In genomic region chr1:119448112-119448511, GRCh38 we compare ENCODE assay signal across 16 cellular contexts. TPM values are rescaled to one million over a fixed set of nuclear protein-coding genes. Genes with fewer than 3 reads are reported as not detected.
DNase-seq lines count a peak whose midpoint lies in the region; ATAC-seq and TF ChIP-seq lines count a peak whose summit lies in the region.
"Had no signal": no experiment of that assay in that cellular context is flagged by ENCODE, and none has a peak within 500 bp of the region (broad histone marks: within the 10 kb centered on the region; RNA-seq: fewer than 3 reads in every experiment).

No MANE protein-coding gene starts in this region.

- H3K9me3 Mint-ChIP-seq in chondrocyte (ENCODE audit: low read depth): no peaks in the 10 kb centered on the region
- H3K9me3 Mint-ChIP-seq: activated naive CD8-positive, alpha-beta T cell treated with anti-CD3 and anti-CD28 coated beads, Interleukin-2, amount 10 ng/mL, durations not matched to agents 7 days and 5 days; nephron had no signal

- ATAC-seq in HG03439 (IDR thresholded peaks at IDR 0.05; ENCODE audit: unreplicated experiment): no peak
- ATAC-seq: gastrocnemius medialis had no signal

- no peak overlapping the region for H2AFZ ChIP-seq in osteoblast (ENCODE audit: low read length)

- peaks cover 11% of the 10 kb centered on the region for H3K4me1 Mint-ChIP-seq in chondrocyte (ENCODE audit: low read depth)
- H3K4me1 Mint-ChIP-seq: activated naive CD8-positive, alpha-beta T cell treated with anti-CD3 and anti-CD28 coated beads, Interleukin-2, amount 10 ng/mL, durations not matched to agents 7 days and 5 days had no signal

- DNase-seq in M059J (ENCODE audit: low read depth): peak; percentile 7
- DNase-seq in chondrocyte (ENCODE audit: low spot score): no peak
- no peak for DNase-seq in osteoblast (ENCODE audit: insufficient read length, low spot score, missing footprints)
- no peak for DNase-seq in RWPE1 (ENCODE audit: low spot score)
- DNase-seq in SKM-1 treated with dmso at 0.1 percent for 144 hours (lab: John Stamatoyannopoulos, UW; ENCODE audit: unreplicated experiment): no peak
- DNase-seq: activated naive CD8-positive, alpha-beta T cell treated with anti-CD3 and anti-CD28 coated beads, Interleukin-2, amount 10 ng/mL, durations not matched to agents 7 days and 5 days; cortex of kidney; gastrocnemius medialis; NCI-H1092; SHP77 treated with DMSO at 0.1 percent for 48 hours; small intestine; testis had no signal

- no peaks in the 10 kb centered on the region for H3K9me3 ChIP-seq in osteoblast (ENCODE audit: low read depth, low read length)
- H3K9me3 ChIP-seq: Caco-2, gastrocnemius medialis, testis had no signal

- peaks cover 37% of the 10 kb centered on the region for H3K27me3 ChIP-seq in osteoblast (ENCODE audit: insufficient read depth, low read length)
- H3K27me3 ChIP-seq: gastrocnemius medialis, testis had no signal

- no peak overlapping the region for H3K4me3 Mint-ChIP-seq in chondrocyte (ENCODE audit: unreplicated experiment)
- H3K4me3 Mint-ChIP-seq: activated naive CD8-positive, alpha-beta T cell treated with anti-CD3 and anti-CD28 coated beads, Interleukin-2, amount 10 ng/mL, durations not matched to agents 7 days and 5 days; nephron had no signal

- peaks cover 3% of the 10 kb centered on the region for H3K36me3 Mint-ChIP-seq in chondrocyte (ENCODE audit: low read depth)
- H3K36me3 Mint-ChIP-seq: activated naive CD8-positive, alpha-beta T cell treated with anti-CD3 and anti-CD28 coated beads, Interleukin-2, amount 10 ng/mL, durations not matched to agents 7 days and 5 days had no signal

- POLR2A ChIA-PET in RWPE1 (lab: Yijun Ruan, JAX; ENCODE audit: low non-redundant PET): no interaction called here

- peaks cover 32% of the 10 kb centered on the region for H3K27me3 Mint-ChIP-seq in chondrocyte (ENCODE audit: low read depth)
- H3K27me3 Mint-ChIP-seq: activated naive CD8-positive, alpha-beta T cell treated with anti-CD3 and anti-CD28 coated beads, Interleukin-2, amount 10 ng/mL, durations not matched to agents 7 days and 5 days had no signal

- CTCF ChIA-PET in RWPE1 (lab: Yijun Ruan, JAX): no interaction called here

- H3K36me3 ChIP-seq in osteoblast (ENCODE audit: insufficient read depth, low read length): no peaks in the 10 kb centered on the region
- H3K36me3 ChIP-seq: gastrocnemius medialis had no signal

- H3K4me2 ChIP-seq in osteoblast (ENCODE audit: insufficient read depth, low read length): no peak overlapping the region

- no peak overlapping the region for H3K4me3 ChIP-seq in osteoblast (ENCODE audit: insufficient read depth, low read length)
- H3K4me3 ChIP-seq: gastrocnemius medialis, testis had no signal

- TF ChIP-seq CTCF in GM12873 (IDR thresholded peaks at IDR 0.05; ENCODE audit: insufficient read depth, low read depth, low read length, missing control alignments) (peak; percentile 18), chondrocyte (IDR thresholded peaks at IDR 0.05) (peak; percentile 31), osteoblast (IDR thresholded peaks at IDR 0.05; ENCODE audit: extremely low read depth, low read depth, low read length) (peak; percentile 17), RWPE1 (conservative IDR thresholded peaks at IDR 0.05; ENCODE audit: low read depth) (no peak)

- no peaks in the 10 kb centered on the region for H3K79me2 ChIP-seq in osteoblast (ENCODE audit: insufficient read depth, low read length)

- no peaks in the 10 kb centered on the region for H4K20me1 ChIP-seq in osteoblast (ENCODE audit: insufficient read depth, low read length)

- H3K4me1 ChIP-seq in osteoblast (ENCODE audit: insufficient read depth, low read length): peaks cover 5% of the 10 kb centered on the region
- H3K4me1 ChIP-seq: Caco-2, gastrocnemius medialis had no signal

- H3K27ac ChIP-seq in osteoblast (ENCODE audit: low read depth, low read length) (no peak overlapping the region), RWPE1 (no peak overlapping the region)
- H3K27ac ChIP-seq: gastrocnemius medialis, testis had no signal

- no peak overlapping the region for H3K27ac Mint-ChIP-seq in chondrocyte (ENCODE audit: unreplicated experiment)
- H3K27ac Mint-ChIP-seq: activated naive CD8-positive, alpha-beta T cell treated with anti-CD3 and anti-CD28 coated beads, Interleukin-2, amount 10 ng/mL, durations not matched to agents 7 days and 5 days; nephron had no signal

RNA-seq across cellular contexts. Expression of gene HSD3B2, which starts 33.2 kb away (rescaled TPM):
- total RNA-seq in M059J (2014; rRNA removed; shearing (Covaris generic)): not detected in 2 replicates
- not detected in 3 replicates for total RNA-seq in chondrocyte
- not detected in 2 replicates for total RNA-seq in osteoblast
- total RNA-seq: activated naive CD8-positive, alpha-beta T cell treated with anti-CD3 and anti-CD28 coated beads, Interleukin-2, amount 10 ng/mL, durations not matched to agents 7 days and 5 days; Caco-2 had no signal

RNA-seq across cellular contexts. Expression of gene HSD3B1, which starts 58.9 kb away (rescaled TPM):
- not detected in 2 replicates for total RNA-seq in M059J (2014; rRNA removed; shearing (Covaris generic))
- total RNA-seq in chondrocyte (not detected in 3 replicates), osteoblast (not detected in 2 replicates)
- total RNA-seq: activated naive CD8-positive, alpha-beta T cell treated with anti-CD3 and anti-CD28 coated beads, Interleukin-2, amount 10 ng/mL, durations not matched to agents 7 days and 5 days; gastrocnemius medialis had no signal
